Comparison of ENCODE assay signal across 8 cellular contexts in the genomic region with DNA sequence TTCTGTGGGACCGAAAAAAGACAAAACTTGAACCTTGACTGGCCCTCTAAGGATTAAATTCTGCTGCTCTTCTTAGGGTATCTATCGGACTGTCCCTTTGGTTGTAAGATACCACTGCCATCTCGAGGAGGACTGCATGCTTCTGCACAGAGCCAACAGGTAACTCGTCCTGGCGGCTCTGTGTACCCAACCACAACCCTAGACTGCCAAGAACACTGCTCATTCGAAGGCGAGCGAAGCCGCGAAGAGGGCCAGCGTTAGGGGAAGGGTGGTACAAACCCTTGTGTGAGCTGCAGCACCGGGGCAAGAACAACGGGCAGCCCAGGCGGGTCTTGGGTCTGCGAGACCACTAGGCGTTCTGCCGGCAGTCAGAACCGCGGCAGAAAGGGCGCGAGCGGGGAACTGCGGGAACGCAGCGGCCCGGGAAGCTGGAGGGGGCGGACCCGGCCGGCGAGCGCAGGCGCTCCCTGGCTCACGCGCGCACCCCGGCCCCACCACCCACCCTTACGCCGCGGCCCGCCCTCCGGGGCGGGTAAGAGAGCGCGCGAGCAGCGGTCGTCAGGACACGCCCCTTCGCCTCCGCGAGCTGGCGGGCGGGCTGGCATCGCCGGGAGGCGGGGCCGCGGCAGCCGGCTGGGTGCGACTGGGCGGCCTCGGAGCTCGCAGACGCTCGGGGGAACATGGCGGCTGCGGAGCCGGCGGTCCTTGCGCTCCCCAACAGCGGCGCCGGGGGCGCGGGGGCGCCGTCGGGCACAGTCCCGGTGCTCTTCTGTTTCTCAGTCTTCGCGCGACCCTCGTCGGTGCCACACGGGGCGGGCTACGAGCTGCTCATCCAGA. TPM values are rescaled to one million over a fixed set of nuclear protein-coding genes. Genes with fewer than 3 reads are reported as not detected.
DNase-seq lines count a peak whose midpoint lies in the region; ATAC-seq and TF ChIP-seq lines count a peak whose summit lies in the region.

A gene (plus strand): TSS at position 663 of the 837 bp plus-strand sequence. CDS start 18 bp downstream, at position 681.

- H3K36me3 ChIP-seq in BE2C, result no peaks in the 10 kb centered on the region; the same call in 1 of the 2 replicates

- DNase-seq in BE2C (peak; percentile 97), GM19238 (ENCODE audit: insufficient read length, low spot score) (peak; percentile 75), NCI-H460 (ENCODE audit: extremely low read depth, low read depth) (peak; percentile 87), cerebellum (ENCODE audit: low spot score) (peak; percentile 44), kidney glomerular epithelial cell (lab: John Stamatoyannopoulos, UW) (peak; percentile 62)
- peak; percentile 86 for DNase-seq in activated CD4-positive, alpha-beta T cell treated with anti-CD3 and anti-CD28 coated beads for 1 hour
- DNase-seq in stimulated activated CD4-positive, alpha-beta T cell treated with anti-CD3 and anti-CD28 coated beads, Interleukin-15, amount 100 ng/mL, for 48 hours (ENCODE audit: low read depth in 2 of 2), result peak; percentile 77 to 92

- H3K4me3 ChIP-seq in BE2C (ENCODE audit: low read depth, low read length), result peak within 1 kb of the TSS; percentile 70

- TF ChIP-seq CTCF in BE2C (IDR thresholded peaks at IDR 0.05; ENCODE audit: low read depth, low read length), result no peak

- H3K4me1 ChIP-seq in BE2C, result peaks cover 13% of the 10 kb centered on the region

- ATAC-seq in HG03439 (IDR thresholded peaks at IDR 0.05; ENCODE audit: unreplicated experiment), result peak; percentile 90

- no peaks in the 10 kb centered on the region for H3K9me3 ChIP-seq in BE2C

- H3K27me3 ChIP-seq in BE2C, result no peaks in the 10 kb centered on the region

RNA-seq across cellular contexts. Expression of the gene that starts here (rescaled TPM):
- 80.5 TPM for polyA plus RNA-seq in BE2C (2012; ENCODE audit: insufficient read depth, insufficient read length, low read depth)
- total RNA-seq in NCI-H460 (2014; rRNA removed; shearing (Covaris generic)), result 29.8 and 30.9 TPM in 2 replicates
- polyA plus RNA-seq in NCI-H460 (2014; cell fraction: nucleus; rRNA removed), result 52.7 and 55.7 TPM in 2 replicates
- 16.3 TPM for total RNA-seq in cerebellum

Comparison
In these comparisons a context has a peak if more than half of its experiments do, and no peak if none do; other contexts are left out.
1. Peak in every context shown above with its lines: DNase-seq, ATAC-seq and H3K4me3 ChIP-seq.
2. DNase-seq: peak in every context shown above with its lines; median percentile 97 in BE2C; 87 in NCI-H460; 86 in activated CD4-positive, alpha-beta T cell treated with anti-CD3 and anti-CD28 coated beads for 1 hour; 84 in stimulated activated CD4-positive, alpha-beta T cell treated with anti-CD3 and anti-CD28 coated beads, Interleukin-15, amount 100 ng/mL, for 48 hours; 75 in GM19238; 62 in kidney glomerular epithelial cell; 44 in cerebellum.